ENCODE assay signal across 8 cellular contexts in the genomic region with DNA sequence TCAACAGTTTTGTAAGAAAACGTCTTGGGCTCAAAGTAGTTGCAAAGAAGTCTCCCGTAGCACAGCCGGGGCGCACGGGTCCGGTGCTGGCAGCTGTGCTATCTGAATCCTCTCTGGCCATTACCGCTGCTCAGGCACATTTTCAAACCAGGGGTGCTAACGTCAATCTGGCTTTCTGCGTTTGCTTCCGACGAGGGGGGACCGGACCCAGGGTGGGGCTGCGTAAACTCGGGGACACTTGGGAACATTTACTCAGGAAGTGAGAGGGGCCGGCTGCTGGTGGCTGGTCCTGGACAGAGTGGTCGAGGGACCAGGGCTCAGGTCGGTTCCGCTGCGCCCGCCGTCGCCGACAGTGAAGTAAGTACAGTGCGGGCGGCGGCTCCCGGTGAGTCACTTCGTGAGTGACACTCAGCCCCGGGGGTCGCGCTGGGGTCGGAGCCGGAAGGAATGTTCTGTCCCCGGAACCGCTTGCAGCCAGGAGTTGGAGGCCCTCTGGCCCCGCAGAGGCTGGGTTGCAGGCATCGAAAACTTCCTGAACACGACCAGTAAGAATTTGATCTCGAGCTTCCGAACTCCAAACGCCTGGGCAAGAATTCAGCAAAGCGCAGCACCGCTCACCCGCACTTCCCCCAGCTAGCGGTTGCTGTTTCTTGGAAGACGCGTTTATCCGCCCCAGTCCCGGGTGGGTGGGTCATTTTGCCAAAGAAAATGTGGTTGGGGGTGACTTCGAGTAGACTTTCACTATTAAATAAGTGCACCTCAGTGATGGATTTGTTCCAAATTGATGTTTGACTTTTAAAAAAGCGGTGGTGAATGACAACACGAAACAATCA. TPM values are rescaled to one million over a fixed set of nuclear protein-coding genes. Genes with fewer than 3 reads are reported as not detected.
A peak's percentile ranks its signal among the peaks of the same experiment; 100 is the strongest.
DNase-seq lines count a peak whose midpoint lies in the region; ATAC-seq, FAIRE-seq and TF ChIP-seq lines count a peak whose summit lies in the region.

No MANE protein-coding gene starts in this region.

- no peak for FAIRE-seq in GM12891 (lab: Jason Lieb, UNC)

- TF ChIP-seq POLR2A in NB4 (IDR thresholded peaks at IDR 0.05; ENCODE audit: extremely low read depth, insufficient read length) (no peak), GM12891 (IDR thresholded peaks at IDR 0.05; ENCODE audit: low read depth, low read length) (no peak)

- DNase-seq in AG10803 (ENCODE audit: low read depth) (peak; percentile 69), NB4 (ENCODE audit: low read depth) (peak; percentile 65), astrocyte of the hippocampus (ENCODE audit: low read depth, low spot score) (peak; percentile 65), left kidney (ENCODE audit: low read depth, low spot score) (peak; percentile 70), cerebellum (ENCODE audit: low spot score) (no peak), GM12891 (ENCODE audit: insufficient read length, low spot score) (no peak)
- peak; percentile 67 for DNase-seq in stimulated activated naive CD8-positive, alpha-beta T cell treated with anti-CD3 and anti-CD28 coated beads, Interleukin-15, Interleukin-2, amounts not matched to agents 100 U/mL and 50 U/mL, for 24 hours

- H3K4me3 ChIP-seq in AG10803 (ENCODE audit: low read length) (peak overlapping the region; percentile 69), NB4 (ENCODE audit: low read depth, low read length) (peak overlapping the region; percentile 46)

- TF ChIP-seq CTCF in AG10803 (conservative IDR thresholded peaks at IDR 0.05; ENCODE audit: low read length) (0 out of 2 replicates have a peak, but pooled peaks have one; percentile 1), NB4 (IDR thresholded peaks at IDR 0.05; ENCODE audit: low read depth, low read length) (no peak)

- ATAC-seq in stimulated activated naive CD8-positive, alpha-beta T cell treated with anti-CD3 and anti-CD28 coated beads, Interleukin-15, Interleukin-2, amounts not matched to agents 100 U/mL and 50 U/mL, for 24 hours, result no peak
- ATAC-seq in HG02588 (IDR thresholded peaks at IDR 0.05; ENCODE audit: unreplicated experiment), result no peak

TF ChIP-seq in GM12891, 5 proteins besides CTCF, POLR2A, EP300 and RAD21:
- TF ChIP-seq PAX5 (IDR thresholded peaks at IDR 0.05; ENCODE audit: insufficient read depth, low read length, severe bottlenecking) (no peak), POLR2AphosphoS5 (IDR thresholded peaks at IDR 0.05; ENCODE audit: low read depth, low read length) (no peak)

RNA-seq across cellular contexts. Expression of a gene that starts 1.4 kb away (rescaled TPM):
- total RNA-seq in cerebellum, result 1.4 TPM
- polyA plus RNA-seq in GM12891 (2012; ENCODE audit: low read depth, missing spikeins), result 0.44 TPM

Comparison
In these comparisons a context has a peak if more than half of its experiments do, and no peak if none do; other contexts are left out.
1. DNase-seq: peak in AG10803 (single experiment), NB4 (single experiment), astrocyte of the hippocampus (single experiment), left kidney (single experiment) and stimulated activated naive CD8-positive, alpha-beta T cell treated with anti-CD3 and anti-CD28 coated beads, Interleukin-15, Interleukin-2, amounts not matched to agents 100 U/mL and 50 U/mL, for 24 hours (single experiment); none in cerebellum (single experiment) and GM12891 (single experiment).